ENCODE assay signal across 13 cellular contexts in the genomic region with DNA sequence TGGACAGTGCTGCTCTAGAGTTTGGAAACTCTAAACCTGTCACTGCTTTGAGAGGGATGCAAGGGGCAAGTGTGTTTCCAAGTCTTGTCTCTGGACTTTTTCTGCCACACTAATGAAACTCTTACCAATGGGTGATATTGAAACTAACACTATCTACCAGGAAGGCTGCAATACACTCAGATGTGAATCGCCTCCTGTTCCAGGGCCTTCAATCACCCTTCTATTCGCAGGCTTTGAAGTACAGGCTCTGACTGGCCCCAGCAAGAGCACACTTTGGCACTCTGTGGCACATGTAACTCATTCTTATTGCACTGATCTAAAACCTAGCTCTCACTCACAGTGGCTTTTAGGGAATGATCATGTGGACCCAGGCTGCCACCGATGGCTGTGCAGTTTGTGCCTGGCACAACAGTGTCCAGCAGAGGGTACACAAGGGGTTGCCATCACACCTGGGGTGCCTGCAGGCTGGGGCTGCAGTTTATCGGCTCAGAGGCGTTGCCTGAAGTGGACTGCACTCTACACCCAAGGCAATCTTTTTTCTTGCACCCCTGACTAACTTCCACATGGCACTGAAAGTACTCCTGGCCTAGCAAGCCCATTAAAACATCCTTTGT.
DNase-seq lines count a peak whose midpoint lies in the region; ATAC-seq and TF ChIP-seq lines count a peak whose summit lies in the region.
"Had no signal": no experiment of that assay in that cellular context is flagged by ENCODE, and none has a peak within 500 bp of the region (broad histone marks: within the 10 kb centered on the region; RNA-seq: fewer than 3 reads in every experiment).

No MANE protein-coding gene starts in this region.

- no peak for TF ChIP-seq CTCF in activated CD8-positive, alpha-beta T cell treated with anti-CD3 and anti-CD28 coated beads for 36 hours (IDR thresholded peaks at IDR 0.05)
- TF ChIP-seq CTCF in VCaP (conservative IDR thresholded peaks at IDR 0.05) (no peak), psoas muscle (IDR thresholded peaks at IDR 0.05) (no peak)

- no peaks in the 10 kb centered on the region for H3K36me3 ChIP-seq in psoas muscle (ENCODE audit: insufficient read depth in 1 of 2, low read depth in 1 of 2)

- H3K4me3 Mint-ChIP-seq in activated CD8-positive, alpha-beta T cell treated with anti-CD3 and anti-CD28 coated beads for 36 hours, result no peak overlapping the region
- no peak overlapping the region for H3K4me3 Mint-ChIP-seq in activated CD8-positive, alpha-beta T cell treated with anti-CD3 and anti-CD28 coated beads, Interleukin-2, amount 10 ng/mL, durations not matched to agents 7 days and 5 days
- H3K4me3 Mint-ChIP-seq: central memory CD8-positive, alpha-beta T cell had no signal

- no peaks in the 10 kb centered on the region for H3K9me3 ChIP-seq in right cardiac atrium (ENCODE audit: control insufficient read depth, low read length)
- H3K9me3 ChIP-seq in psoas muscle, result no peaks in the 10 kb centered on the region

- intact Hi-C loops in activated CD8-positive, alpha-beta T cell treated with anti-CD3 and anti-CD28 coated beads for 36 hours (cut with micrococcal nuclease), result no loop called here
- intact Hi-C loops in right cardiac atrium (cut with DNase I) (no loop called here), psoas muscle (cut with DNase I) (no loop called here)

- H3K27ac ChIP-seq in VCaP (peak overlapping the region; percentile 96), right cardiac atrium (ENCODE audit: low read length) (no peak overlapping the region), psoas muscle (no peak overlapping the region)

- no peak overlapping the region for H3K4me3 ChIP-seq in right cardiac atrium (ENCODE audit: low read length)
- no peak overlapping the region for H3K4me3 ChIP-seq in psoas muscle

- H3K27me3 ChIP-seq in right cardiac atrium (ENCODE audit: control insufficient read depth, insufficient read depth) (no peaks in the 10 kb centered on the region), psoas muscle (ENCODE audit: insufficient read depth in 3 of 3, low read length in 2 of 3) (peaks cover 0 to 1% (median 0%) of the 10 kb centered on the region in 3 donors)

- POLR2A ChIA-PET in activated CD8-positive, alpha-beta T cell treated with anti-CD3 and anti-CD28 coated beads for 36 hours (lab: Charles Lee), result interaction anchor here (1.0 kb wide), 1 partner anchor 336 kb away, joined by 3 read pairs; no protein-coding TSS in a partner anchor
- POLR2A ChIA-PET in activated CD8-positive, alpha-beta T cell treated with anti-CD3 and anti-CD28 coated beads, Interleukin-2, amount 10 ng/mL, durations not matched to agents 7 days and 5 days (lab: Charles Lee), result no interaction called here

- H3K9me3 Mint-ChIP-seq in activated CD8-positive, alpha-beta T cell treated with anti-CD3 and anti-CD28 coated beads for 36 hours, result peaks cover 2% of the 10 kb centered on the region
- no peaks in the 10 kb centered on the region for H3K9me3 Mint-ChIP-seq in activated CD8-positive, alpha-beta T cell treated with anti-CD3 and anti-CD28 coated beads, Interleukin-2, amount 10 ng/mL, durations not matched to agents 7 days and 5 days (ENCODE audit: insufficient read depth)
- H3K9me3 Mint-ChIP-seq: central memory CD8-positive, alpha-beta T cell had no signal

- H3K4me1 ChIP-seq in right cardiac atrium (ENCODE audit: control insufficient read depth, insufficient read depth, low read length) (peaks cover 3% of the 10 kb centered on the region), psoas muscle (peaks cover 12% of the 10 kb centered on the region)

- peak; percentile 77 for ATAC-seq in activated CD8-positive, alpha-beta T cell treated with anti-CD3 and anti-CD28 coated beads for 36 hours
- ATAC-seq in activated CD8-positive, alpha-beta T cell treated with anti-CD3 and anti-CD28 coated beads, Interleukin-2, amount 10 ng/mL, durations not matched to agents 7 days and 5 days, result no peak
- peak; percentile 55 to 76 for ATAC-seq in right cardiac atrium
- peak; percentile 45 to 54 (median 47) for ATAC-seq in psoas muscle
- ATAC-seq in GM18498 (IDR thresholded peaks at IDR 0.05; ENCODE audit: unreplicated experiment), result no peak

- no peaks in the 10 kb centered on the region for H3K27me3 Mint-ChIP-seq in activated CD8-positive, alpha-beta T cell treated with anti-CD3 and anti-CD28 coated beads for 36 hours
- H3K27me3 Mint-ChIP-seq in activated CD8-positive, alpha-beta T cell treated with anti-CD3 and anti-CD28 coated beads, Interleukin-2, amount 10 ng/mL, durations not matched to agents 7 days and 5 days (ENCODE audit: low read depth), result no peaks in the 10 kb centered on the region

- H3K36me3 Mint-ChIP-seq in activated CD8-positive, alpha-beta T cell treated with anti-CD3 and anti-CD28 coated beads for 36 hours (ENCODE audit: low read depth), result no peaks in the 10 kb centered on the region
- peaks cover 1% of the 10 kb centered on the region for H3K36me3 Mint-ChIP-seq in activated CD8-positive, alpha-beta T cell treated with anti-CD3 and anti-CD28 coated beads, Interleukin-2, amount 10 ng/mL, durations not matched to agents 7 days and 5 days (ENCODE audit: low read depth)

- CTCF ChIA-PET in activated CD8-positive, alpha-beta T cell treated with anti-CD3 and anti-CD28 coated beads for 36 hours (lab: Charles Lee), result no interaction called here
- CTCF ChIA-PET in activated CD8-positive, alpha-beta T cell treated with anti-CD3 and anti-CD28 coated beads, Interleukin-2, amount 10 ng/mL, durations not matched to agents 7 days and 5 days (lab: Charles Lee), result no interaction called here

- DNase-seq in activated CD8-positive, alpha-beta T cell treated with anti-CD3 and anti-CD28 coated beads for 36 hours, result peak; percentile 15
- DNase-seq in activated CD8-positive, alpha-beta T cell treated with anti-CD3 and anti-CD28 coated beads, Interleukin-2, amount 10 ng/mL, durations not matched to agents 7 days and 5 days, result no peak
- DNase-seq in right cardiac atrium, result peak in 1 of 3 donors; percentile 12
- DNase-seq in psoas muscle, result no peak
- no peak for DNase-seq in AG20443 (ENCODE audit: low spot score)
- no peak for DNase-seq in cerebellum (ENCODE audit: low spot score)
- DNase-seq: EL, NCI-H2227 treated with DMSO at 0.1 percent for 48 hours, retina, T-helper 2 cell had no signal

- peaks cover 4% of the 10 kb centered on the region for H3K4me1 Mint-ChIP-seq in activated CD8-positive, alpha-beta T cell treated with anti-CD3 and anti-CD28 coated beads for 36 hours (ENCODE audit: low read depth)
- peaks cover 8% of the 10 kb centered on the region for H3K4me1 Mint-ChIP-seq in activated CD8-positive, alpha-beta T cell treated with anti-CD3 and anti-CD28 coated beads, Interleukin-2, amount 10 ng/mL, durations not matched to agents 7 days and 5 days (ENCODE audit: low read depth)
- H3K4me1 Mint-ChIP-seq: central memory CD8-positive, alpha-beta T cell had no signal

- 67% methylated on average over 5 of the region's 5 CpGs for WGBS in right cardiac atrium
- 63 to 68% (median 64%) methylated on average over 5 of the region's 5 CpGs for WGBS in psoas muscle, 3 donors

- no peak overlapping the region for H3K27ac Mint-ChIP-seq in activated CD8-positive, alpha-beta T cell treated with anti-CD3 and anti-CD28 coated beads for 36 hours
- no peak overlapping the region for H3K27ac Mint-ChIP-seq in activated CD8-positive, alpha-beta T cell treated with anti-CD3 and anti-CD28 coated beads, Interleukin-2, amount 10 ng/mL, durations not matched to agents 7 days and 5 days

Comparison
In these comparisons a context has a peak if more than half of its experiments do, and no peak if none do; other contexts are left out.
1. ATAC-seq: peak in activated CD8-positive, alpha-beta T cell treated with anti-CD3 and anti-CD28 coated beads for 36 hours (single experiment), right cardiac atrium (2 of 2) and psoas muscle (4 of 4); none in activated CD8-positive, alpha-beta T cell treated with anti-CD3 and anti-CD28 coated beads, Interleukin-2, amount 10 ng/mL, durations not matched to agents 7 days and 5 days (single experiment) and GM18498 (single experiment).